1 cellular context compared by ENCODE assay signal in the genomic region with DNA sequence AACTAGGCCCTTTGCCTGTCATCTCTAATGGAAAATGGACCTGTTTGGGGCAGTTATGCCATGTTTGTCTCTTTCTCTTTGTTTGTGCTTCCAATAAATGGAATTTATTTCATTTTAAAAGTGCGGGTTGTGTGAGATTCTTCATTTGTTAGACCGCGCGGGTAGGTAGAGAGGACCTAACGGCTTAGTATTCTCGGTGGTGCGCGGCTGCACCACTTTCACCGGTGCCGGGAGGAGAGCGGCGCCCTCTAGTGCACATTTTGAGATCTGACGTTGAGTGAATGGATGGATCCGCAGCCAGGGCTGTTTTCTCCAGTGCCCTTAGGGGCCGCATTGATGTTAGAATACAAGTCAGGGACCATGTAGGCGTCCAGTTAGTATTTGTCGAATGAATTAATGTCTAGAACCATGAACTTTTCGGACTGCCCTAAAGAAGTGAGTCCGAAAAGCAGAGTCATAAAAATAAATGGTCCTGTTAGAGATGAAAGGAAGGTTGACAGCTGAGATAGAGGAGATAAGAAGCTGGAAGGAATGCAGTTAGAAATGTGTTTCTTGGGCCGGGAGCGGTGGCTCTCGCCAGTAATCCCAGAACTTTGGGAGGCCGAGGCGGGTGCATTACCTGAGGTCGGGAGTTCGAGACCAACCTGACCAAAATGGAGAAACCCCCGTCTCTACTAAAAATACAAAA.
A peak's percentile ranks its signal among the peaks of the same experiment; 100 is the strongest.
TF ChIP-seq lines count a peak whose summit lies in the region.

No MANE protein-coding gene starts in this region.

TF ChIP-seq in HCT116, 20 proteins besides CTCF, POLR2A, EP300 and RAD21:
- TF ChIP-seq CBX3 (IDR thresholded peaks at IDR 0.05; ENCODE audit: low read depth): no peak
- TF ChIP-seq CEBPB (IDR thresholded peaks at IDR 0.05; ENCODE audit: low read depth): no peak
- no peak for TF ChIP-seq ZFX (IDR thresholded peaks at IDR 0.05)
- no peak for TF ChIP-seq EZH2phosphoT487 (IDR thresholded peaks at IDR 0.05; ENCODE audit: borderline replicate concordance)
- peak; percentile 58 for TF ChIP-seq YY1 (IDR thresholded peaks at IDR 0.05; ENCODE audit: extremely low read depth, insufficient replicate concordance, low read depth, low read length)
